In genomic region chrX:112840382-112841113, GRCh38 we compare ENCODE assay signal across 8 cellular contexts. TPM values are rescaled to one million over a fixed set of nuclear protein-coding genes. Genes with fewer than 3 reads are reported as not detected.
DNase-seq lines count a peak whose midpoint lies in the region; ATAC-seq, FAIRE-seq and TF ChIP-seq lines count a peak whose summit lies in the region.

A gene with protein sequence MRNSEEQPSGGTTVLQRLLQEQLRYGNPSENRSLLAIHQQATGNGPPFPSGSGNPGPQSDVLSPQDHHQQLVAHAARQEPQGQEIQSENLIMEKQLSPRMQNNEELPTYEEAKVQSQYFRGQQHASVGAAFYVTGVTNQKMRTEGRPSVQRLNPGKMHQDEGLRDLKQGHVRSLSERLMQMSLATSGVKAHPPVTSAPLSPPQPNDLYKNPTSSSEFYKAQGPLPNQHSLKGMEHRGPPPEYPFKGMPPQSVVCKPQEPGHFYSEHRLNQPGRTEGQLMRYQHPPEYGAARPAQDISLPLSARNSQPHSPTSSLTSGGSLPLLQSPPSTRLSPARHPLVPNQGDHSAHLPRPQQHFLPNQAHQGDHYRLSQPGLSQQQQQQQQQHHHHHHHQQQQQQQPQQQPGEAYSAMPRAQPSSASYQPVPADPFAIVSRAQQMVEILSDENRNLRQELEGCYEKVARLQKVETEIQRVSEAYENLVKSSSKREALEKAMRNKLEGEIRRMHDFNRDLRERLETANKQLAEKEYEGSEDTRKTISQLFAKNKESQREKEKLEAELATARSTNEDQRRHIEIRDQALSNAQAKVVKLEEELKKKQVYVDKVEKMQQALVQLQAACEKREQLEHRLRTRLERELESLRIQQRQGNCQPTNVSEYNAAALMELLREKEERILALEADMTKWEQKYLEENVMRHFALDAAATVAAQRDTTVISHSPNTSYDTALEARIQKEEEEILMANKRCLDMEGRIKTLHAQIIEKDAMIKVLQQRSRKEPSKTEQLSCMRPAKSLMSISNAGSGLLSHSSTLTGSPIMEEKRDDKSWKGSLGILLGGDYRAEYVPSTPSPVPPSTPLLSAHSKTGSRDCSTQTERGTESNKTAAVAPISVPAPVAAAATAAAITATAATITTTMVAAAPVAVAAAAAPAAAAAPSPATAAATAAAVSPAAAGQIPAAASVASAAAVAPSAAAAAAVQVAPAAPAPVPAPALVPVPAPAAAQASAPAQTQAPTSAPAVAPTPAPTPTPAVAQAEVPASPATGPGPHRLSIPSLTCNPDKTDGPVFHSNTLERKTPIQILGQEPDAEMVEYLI (minus strand): TSS chrX:112840831. CDS start chrX:112823126, 17,705 bp downstream.

- H3K36me3 ChIP-seq in endothelial cell of umbilical vein (ENCODE audit: control insufficient read depth in 2 of 2, extremely low read depth in 1 of 2, insufficient read depth in 2 of 2, low read length in 2 of 2) = no peaks in the 10 kb centered on the region

- peak within 1 kb of the TSS; percentile 11 for H3K27ac ChIP-seq in endothelial cell of umbilical vein (ENCODE audit: insufficient read depth, low read depth, low read length)

- peak within 1 kb of the TSS; percentile 44 for H3K9ac ChIP-seq in endothelial cell of umbilical vein (replicated peaks; ENCODE audit: extremely low read depth, insufficient read depth, low read length)

- H4K20me1 ChIP-seq in endothelial cell of umbilical vein (replicated peaks; ENCODE audit: control insufficient read depth, extremely low read depth, insufficient read depth, low read length) = no peaks in the 10 kb centered on the region

- H2AFZ ChIP-seq in endothelial cell of umbilical vein (ENCODE audit: low read depth, low read length) = peak within 1 kb of the TSS; percentile 95

- no peaks in the 10 kb centered on the region for H3K9me1 ChIP-seq in endothelial cell of umbilical vein (replicated peaks; ENCODE audit: control insufficient read depth, extremely low read depth, insufficient read depth, low read length)

- BruUV-seq in endothelial cell of umbilical vein (replicated peaks; lab: Mats Ljungman, UMichigan) = no TSS peak

- peak within 1 kb of the TSS; percentile 70 for H3K4me2 ChIP-seq in endothelial cell of umbilical vein (ENCODE audit: insufficient read depth, low read length)

- H3K79me2 ChIP-seq in endothelial cell of umbilical vein (ENCODE audit: control insufficient read depth, insufficient read depth, low read length) = no peaks in the 10 kb centered on the region

- POLR2A ChIA-PET in AG04449 (lab: Yijun Ruan, JAX) (no interaction called here), endothelial cell of umbilical vein (lab: Charles Lee) (no interaction called here)

- CTCF ChIA-PET in AG04449 (lab: Yijun Ruan, JAX) (no interaction called here), endothelial cell of umbilical vein (lab: Charles Lee) (interaction anchor here (0.8 kb wide), 2 partner anchors 18 to 901 kb away, joined by 3 read pairs; no protein-coding TSS in a partner anchor)

- H3K27me3 ChIP-seq in endothelial cell of umbilical vein (ENCODE audit: control insufficient read depth in 2 of 2, insufficient read depth in 2 of 2, low read length in 2 of 2) = no peaks in the 10 kb centered on the region

- no peaks in the 10 kb centered on the region for H3K4me1 ChIP-seq in endothelial cell of umbilical vein (ENCODE audit: control insufficient read depth, extremely low read depth, insufficient read depth, low read length)

- DNase-seq in AG04449 (ENCODE audit: low read depth, low spot score) = no peak
- peak; percentile 87 for DNase-seq in NCI-H748 (lab: John Stamatoyannopoulos, UW; ENCODE audit: unreplicated experiment)
- DNase-seq in activated CD8-positive, alpha-beta memory T cell treated with anti-CD3 and anti-CD28 coated beads, Interleukin-2, amount 50 U/mL, for 4 hours = peak; percentile 63
- peak; percentile 77 for DNase-seq in endothelial cell of umbilical vein (ENCODE audit: low read depth, low spot score)
- DNase-seq in midbrain (lab: John Stamatoyannopoulos, UW) = peak; percentile 75
- DNase-seq in stimulated activated CD8-positive, alpha-beta memory T cell treated with anti-CD3 and anti-CD28 coated beads, Interleukin-2, amount 100 ng/mL, for 1 hour (ENCODE audit: low read depth in 2 of 2) = peak; percentile 28

- in situ Hi-C loops in GM18951 (cut with MboI; ENCODE audit: low sequenced_read_pairs, unreplicated experiment) = no loop called here

- peak; percentile 83 for ATAC-seq in HG03196 (IDR thresholded peaks at IDR 0.05; ENCODE audit: unreplicated experiment)

- TF ChIP-seq CTCF in AG04449 (IDR thresholded peaks at IDR 0.05; ENCODE audit: insufficient read depth, low read length, missing control alignments) = no peak
- TF ChIP-seq CTCF in endothelial cell of umbilical vein (IDR thresholded peaks at IDR 0.05; ENCODE audit: extremely low read depth in 1 of 2, insufficient read depth in 1 of 2, low read depth in 1 of 2, low read length in 2 of 2) = no peak

- TF ChIP-seq POLR2A in GM18951 (IDR thresholded peaks at IDR 0.05; ENCODE audit: extremely low read depth, insufficient read depth, insufficient read length) = peak; percentile 30
- no peak for TF ChIP-seq POLR2A in endothelial cell of umbilical vein (IDR thresholded peaks at IDR 0.05; ENCODE audit: low read depth, low read length)

- dilution Hi-C loops in endothelial cell of umbilical vein (cut with MboI; ENCODE audit: extremely low pct_ligation_motif_present, low sequenced_read_pairs) = no loop called here

- peak; percentile 82 for FAIRE-seq in endothelial cell of umbilical vein (lab: Jason Lieb, UNC)

- peak within 1 kb of the TSS; percentile 68 for H3K4me3 ChIP-seq in AG04449 (ENCODE audit: low read depth, low read length)
- H3K4me3 ChIP-seq in endothelial cell of umbilical vein (replicated peaks in 1 of 3; ENCODE audit: insufficient read depth in 1 of 3, low read depth in 1 of 3, low read length in 3 of 3) = peak within 1 kb of the TSS; percentile 46 to 84 (median 48)

- no peaks in the 10 kb centered on the region for H3K9me3 ChIP-seq in endothelial cell of umbilical vein (replicated peaks; ENCODE audit: control insufficient read depth, insufficient read depth, low read length)

- intact Hi-C loops in endothelial cell of umbilical vein (cut with micrococcal nuclease) = no loop called here

TF ChIP-seq in endothelial cell of umbilical vein, 7 proteins besides CTCF, POLR2A, EP300 and RAD21:
- TF ChIP-seq FOS (IDR thresholded peaks at IDR 0.05; ENCODE audit: borderline replicate concordance, insufficient read depth, low read length) = no peak
- no peak for TF ChIP-seq JUN (IDR thresholded peaks at IDR 0.05; ENCODE audit: borderline replicate concordance, insufficient read depth, insufficient read length, low read depth)
- TF ChIP-seq MYC (IDR thresholded peaks at IDR 0.05; ENCODE audit: low read depth, low read length) = no peak
- TF ChIP-seq GATA2 (IDR thresholded peaks at IDR 0.05; ENCODE audit: insufficient read depth, insufficient read length, low read depth, low read length) = no peak
- TF ChIP-seq POLR2AphosphoS5 (IDR thresholded peaks at IDR 0.05; ENCODE audit: insufficient read depth, low read depth, low read length) = no peak
- no peak for TF ChIP-seq EZH2 (IDR thresholded peaks at IDR 0.05; ENCODE audit: borderline replicate concordance, low read depth, low read length, severe bottlenecking)
- no peak for TF ChIP-seq MAX (IDR thresholded peaks at IDR 0.05; ENCODE audit: insufficient read depth, insufficient read length)
TF ChIP-seq in endothelial cell of umbilical vein: peak in this region for 0.

RNA-seq across cellular contexts. Expression of the gene that starts here (rescaled TPM):
- 2.7 and 3.5 TPM in 2 replicates for total RNA-seq in endothelial cell of umbilical vein
- 0.68 and 1.2 TPM in 2 replicates for polyA plus RNA-seq in endothelial cell of umbilical vein
- 0.71 and 0.92 TPM in 2 replicates for polyA plus RNA-seq in endothelial cell of umbilical vein (2011; cell fraction: cytosol; rRNA removed)
- 1.2 and 2.0 TPM in 2 replicates for polyA plus RNA-seq in endothelial cell of umbilical vein (2011; cell fraction: nucleus; rRNA removed)
- 0.31 and 0.40 TPM in 2 replicates for polyA plus RNA-seq in endothelial cell of umbilical vein (2012)
- polyA minus RNA-seq in endothelial cell of umbilical vein = 2.4 and 2.8 TPM in 2 replicates
- polyA minus RNA-seq in endothelial cell of umbilical vein (2011; cell fraction: cytosol; rRNA and poly(A)+ RNA removed) = not detected
- 1.9 TPM in 2 replicates for polyA minus RNA-seq in endothelial cell of umbilical vein (2011; cell fraction: nucleus; rRNA and poly(A)+ RNA removed)
